In the genomic region with DNA sequence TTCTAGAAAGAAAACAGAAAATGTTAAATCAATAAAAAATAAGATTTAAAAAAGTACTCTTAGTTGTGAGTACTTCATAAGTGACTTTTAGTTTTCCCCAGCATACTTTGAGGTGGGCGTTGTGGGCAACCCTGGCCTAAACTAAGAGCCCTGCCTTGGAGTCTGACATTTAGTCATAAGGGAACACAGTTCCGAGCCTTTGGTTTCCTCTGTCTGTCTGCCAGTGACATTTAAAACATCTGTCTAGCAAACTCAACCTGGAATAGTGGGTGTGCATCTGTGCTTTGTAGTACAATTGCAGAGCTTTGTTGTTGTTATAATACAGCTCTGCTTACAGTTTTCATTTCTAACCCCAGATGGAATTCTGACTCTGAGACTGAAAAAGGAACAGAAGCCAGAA, we compare ENCODE assay signal across 10 cellular contexts.
DNase-seq lines count a peak whose midpoint lies in the region; ATAC-seq and FAIRE-seq lines count a peak whose summit lies in the region.
"Had no signal": no experiment of that assay in that cellular context is flagged by ENCODE, and none has a peak within 500 bp of the region (broad histone marks: within the 10 kb centered on the region; RNA-seq: fewer than 3 reads in every experiment).

No MANE protein-coding gene starts in this region.

- peaks cover 2% of the 10 kb centered on the region for H3K9me3 Mint-ChIP-seq in activated T-cell treated with anti-CD3 and anti-CD28 coated beads, Interleukin-2, amount 50 U/mL, for 24 hours

- H3K27ac Mint-ChIP-seq in activated T-cell treated with anti-CD3 and anti-CD28 coated beads, Interleukin-2, amount 50 U/mL, for 24 hours = peak overlapping the region; percentile 62

- peak; percentile 50 for DNase-seq in activated T-cell treated with anti-CD3 and anti-CD28 coated beads, Interleukin-2, amount 50 U/mL, for 24 hours
- peak; percentile 9 for DNase-seq in stimulated activated CD8-positive, alpha-beta memory T cell treated with anti-CD3 and anti-CD28 coated beads, Interleukin-12 subunit alpha, Interleukin-12 subunit beta, amount 100 ng/mL, for 1 hour (ENCODE audit: low read depth)
- DNase-seq in nucleus accumbens (lab: John Stamatoyannopoulos, UW) = no peak
- DNase-seq in RCC 7860 (ENCODE audit: low spot score) = no peak
- no peak for DNase-seq in NCI-H1105 treated with DMSO at 0.1 percent for 48 hours (lab: John Stamatoyannopoulos, UW)
- DNase-seq: NCI-H1092, retina had no signal

- peaks cover 24% of the 10 kb centered on the region for H3K36me3 Mint-ChIP-seq in activated T-cell treated with anti-CD3 and anti-CD28 coated beads, Interleukin-2, amount 50 U/mL, for 24 hours (ENCODE audit: low read depth)

- ATAC-seq in GM19023 (IDR thresholded peaks at IDR 0.05; ENCODE audit: unreplicated experiment) (peak; percentile 63), HG02870 (IDR thresholded peaks at IDR 0.05; ENCODE audit: unreplicated experiment) (peak; percentile 83)

- peak overlapping the region; percentile 17 for H3K4me3 Mint-ChIP-seq in activated T-cell treated with anti-CD3 and anti-CD28 coated beads, Interleukin-2, amount 50 U/mL, for 24 hours

- FAIRE-seq in RCC 7860 (lab: Jason Lieb, UNC) = no peak
- FAIRE-seq: D721Med had no signal

- peaks cover 50% of the 10 kb centered on the region for H3K4me1 Mint-ChIP-seq in activated T-cell treated with anti-CD3 and anti-CD28 coated beads, Interleukin-2, amount 50 U/mL, for 24 hours (ENCODE audit: low read depth)

- H3K27me3 Mint-ChIP-seq in activated T-cell treated with anti-CD3 and anti-CD28 coated beads, Interleukin-2, amount 50 U/mL, for 24 hours = no peaks in the 10 kb centered on the region

Comparison
In these comparisons a context has a peak if more than half of its experiments do, and no peak if none do; other contexts are left out.
1. DNase-seq: peak in activated T-cell treated with anti-CD3 and anti-CD28 coated beads, Interleukin-2, amount 50 U/mL, for 24 hours (single experiment) and stimulated activated CD8-positive, alpha-beta memory T cell treated with anti-CD3 and anti-CD28 coated beads, Interleukin-12 subunit alpha, Interleukin-12 subunit beta, amount 100 ng/mL, for 1 hour (single experiment); none in nucleus accumbens (0 of 56), RCC 7860 (single experiment) and NCI-H1105 treated with DMSO at 0.1 percent for 48 hours (single experiment).